ENCODE assay signal across 2 cellular contexts in genomic region chr2:37653093-37653492, GRCh38.
TF ChIP-seq lines count a peak whose summit lies in the region.

No MANE protein-coding gene starts in this region.

TF ChIP-seq in A549, 52 proteins besides CTCF, POLR2A, EP300 and RAD21 (continued from another document):
- no peak for TF ChIP-seq NPAS2 (CRISPR knock-in tag; IDR thresholded peaks at IDR 0.05; ENCODE audit: borderline replicate concordance)
- TF ChIP-seq RARB (CRISPR knock-in tag; IDR thresholded peaks at IDR 0.05): no peak
- no peak for TF ChIP-seq BHLHE40 (IDR thresholded peaks at IDR 0.05; ENCODE audit: low read depth, low read length)
- TF ChIP-seq ZNF302 (CRISPR knock-in tag; IDR thresholded peaks at IDR 0.05): no peak
- no peak for TF ChIP-seq SREBF2 (IDR thresholded peaks at IDR 0.05)
- TF ChIP-seq MAZ (IDR thresholded peaks at IDR 0.05; ENCODE audit: borderline replicate concordance, low read depth, low read length): no peak
- TF ChIP-seq CHD4 (IDR thresholded peaks at IDR 0.05; ENCODE audit: borderline replicate concordance): no peak

TF ChIP-seq in HCT116, 20 proteins besides CTCF, POLR2A, EP300 and RAD21 (continued from another document):
- no peak for TF ChIP-seq ZBTB33 (IDR thresholded peaks at IDR 0.05; ENCODE audit: extremely low read depth, insufficient replicate concordance, low read length)
- no peak for TF ChIP-seq FOSL1 (IDR thresholded peaks at IDR 0.05; ENCODE audit: low read depth)
- TF ChIP-seq SRF (IDR thresholded peaks at IDR 0.05; ENCODE audit: low read depth): no peak
- no peak for TF ChIP-seq SIN3A (IDR thresholded peaks at IDR 0.05; ENCODE audit: low read depth)
- TF ChIP-seq CBX3 (IDR thresholded peaks at IDR 0.05; ENCODE audit: low read depth): no peak
